7 cellular contexts compared by ENCODE assay signal in the genomic region with DNA sequence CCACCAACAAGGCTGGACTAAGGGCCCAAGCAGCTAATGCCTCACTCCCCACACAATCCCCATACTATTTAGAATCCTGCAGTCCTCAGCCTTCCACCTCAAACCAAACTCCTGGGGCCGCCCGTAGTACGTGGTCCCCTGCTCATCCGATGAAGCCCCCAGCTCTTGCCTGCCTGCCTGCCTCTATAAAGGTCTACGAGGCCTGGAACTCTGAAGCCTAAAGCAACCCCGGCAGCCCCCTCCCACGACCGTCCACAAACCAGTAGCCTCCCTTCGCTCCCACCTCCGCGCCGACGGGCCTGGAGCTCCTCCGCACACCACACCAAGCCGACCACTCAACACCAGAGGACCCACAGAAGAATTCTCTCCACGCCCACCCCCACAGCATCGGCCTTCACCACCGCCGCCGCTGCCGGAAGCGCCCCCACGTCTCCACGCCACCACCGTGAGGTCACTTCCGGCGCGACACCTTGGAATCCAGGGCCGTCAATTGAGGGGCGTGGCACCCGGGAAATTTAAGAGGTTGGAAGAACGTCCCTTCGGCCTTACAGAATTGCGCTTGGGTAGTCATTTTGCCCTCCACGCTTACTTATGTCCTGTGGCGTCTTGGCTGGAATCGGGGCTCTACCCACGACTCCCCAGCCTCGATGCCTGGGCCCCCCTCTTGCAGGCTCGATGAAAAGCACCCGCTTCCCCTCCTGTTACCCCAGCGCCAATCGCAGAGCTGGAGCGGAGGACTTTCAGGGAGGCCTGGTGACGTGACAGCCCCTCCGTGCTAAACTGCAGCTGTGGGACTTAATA. TPM values are rescaled to one million over a fixed set of nuclear protein-coding genes. Genes with fewer than 3 reads are reported as not detected.
DNase-seq lines count a peak whose midpoint lies in the region; ATAC-seq and TF ChIP-seq lines count a peak whose summit lies in the region.

A gene with protein sequence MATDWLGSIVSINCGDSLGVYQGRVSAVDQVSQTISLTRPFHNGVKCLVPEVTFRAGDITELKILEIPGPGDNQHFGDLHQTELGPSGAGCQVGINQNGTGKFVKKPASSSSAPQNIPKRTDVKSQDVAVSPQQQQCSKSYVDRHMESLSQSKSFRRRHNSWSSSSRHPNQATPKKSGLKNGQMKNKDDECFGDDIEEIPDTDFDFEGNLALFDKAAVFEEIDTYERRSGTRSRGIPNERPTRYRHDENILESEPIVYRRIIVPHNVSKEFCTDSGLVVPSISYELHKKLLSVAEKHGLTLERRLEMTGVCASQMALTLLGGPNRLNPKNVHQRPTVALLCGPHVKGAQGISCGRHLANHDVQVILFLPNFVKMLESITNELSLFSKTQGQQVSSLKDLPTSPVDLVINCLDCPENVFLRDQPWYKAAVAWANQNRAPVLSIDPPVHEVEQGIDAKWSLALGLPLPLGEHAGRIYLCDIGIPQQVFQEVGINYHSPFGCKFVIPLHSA (minus strand): TSS at position 428 of the 801 bp plus-strand sequence. CDS start 20,900 bp downstream, outside the sequence.

- peak within 1 kb of the TSS; percentile 99 for H3K4me3 Mint-ChIP-seq in activated B cell treated with CpG ODN at 0.5 μM for 24 hours
- peak within 1 kb of the TSS; percentile 93 to 100 (median 99) for H3K4me3 Mint-ChIP-seq in immature natural killer cell

- intact Hi-C loops in activated B cell treated with CpG ODN at 0.5 μM for 24 hours (cut with micrococcal nuclease) = loop anchor here (2.0 to 10.0 kb wide), 4 partner anchors 29 to 242 kb away; a partner anchor contains a TSS

- peak; percentile 47 for DNase-seq in NCI-H2196 treated with DMSO at 0.1 percent for 48 hours (lab: John Stamatoyannopoulos, UW; ENCODE audit: unreplicated experiment)
- peak; percentile 80 for DNase-seq in activated B cell treated with CpG ODN at 0.5 μM for 24 hours
- peak; percentile 80 to 82 for DNase-seq in cardiac fibroblast (ENCODE audit: low read depth in 2 of 2)
- peak; percentile 82 to 87 (median 84) for DNase-seq in immature natural killer cell
- peak; percentile 41 for DNase-seq in smooth muscle cell of the brain vasculature (ENCODE audit: low read depth, low spot score)

- H3K27ac Mint-ChIP-seq in activated B cell treated with CpG ODN at 0.5 μM for 24 hours (peak within 1 kb of the TSS; percentile 91), immature natural killer cell (peak within 1 kb of the TSS; percentile 91 to 100 (median 96))

- H3K9me3 Mint-ChIP-seq in activated B cell treated with CpG ODN at 0.5 μM for 24 hours = no peaks in the 10 kb centered on the region
- no peaks in the 10 kb centered on the region for H3K9me3 Mint-ChIP-seq in immature natural killer cell

- peak within 1 kb of the TSS; percentile 93 to 95 for H3K4me3 ChIP-seq in cardiac fibroblast (replicated peaks in 1 of 2; ENCODE audit: low read depth in 2 of 2, low read length in 2 of 2)

- peaks cover 8% of the 10 kb centered on the region for H3K36me3 Mint-ChIP-seq in activated B cell treated with CpG ODN at 0.5 μM for 24 hours (ENCODE audit: low read depth)
- no peaks in the 10 kb centered on the region for H3K36me3 Mint-ChIP-seq in immature natural killer cell

- CTCF ChIA-PET in activated B cell treated with CpG ODN at 0.5 μM for 24 hours (lab: Charles Lee) = no interaction called here

- TF ChIP-seq CTCF in activated B cell treated with CpG ODN at 0.5 μM for 24 hours (IDR thresholded peaks at IDR 0.05) (no peak), cardiac fibroblast (IDR thresholded peaks at IDR 0.05; ENCODE audit: low read depth, low read length) (no peak)

- POLR2A ChIA-PET in activated B cell treated with CpG ODN at 0.5 μM for 24 hours (lab: Charles Lee) = interaction anchor here (0.6 to 1.6 kb wide), 4 partner anchors 86 to 211 kb away, joined by 4 to 6 read pairs (median 5); a partner anchor contains a TSS

- peaks cover 39% of the 10 kb centered on the region for H3K4me1 Mint-ChIP-seq in activated B cell treated with CpG ODN at 0.5 μM for 24 hours
- H3K4me1 Mint-ChIP-seq in immature natural killer cell = peaks cover 37 to 49% of the 10 kb centered on the region in 2 donors

- ATAC-seq in GM18502 (IDR thresholded peaks at IDR 0.05; ENCODE audit: poor library complexity, unreplicated experiment) (peak; percentile 75), HG03045 (IDR thresholded peaks at IDR 0.05; ENCODE audit: unreplicated experiment) (peak; percentile 79), activated B cell treated with CpG ODN at 0.5 μM for 24 hours (ENCODE audit: low read depth) (peak; percentile 93)

- H3K27me3 Mint-ChIP-seq in activated B cell treated with CpG ODN at 0.5 μM for 24 hours (no peaks in the 10 kb centered on the region), immature natural killer cell (ENCODE audit: low read depth in 3 of 3) (peaks cover 5 to 16% (median 16%) of the 10 kb centered on the region in 3 donors)

RNA-seq across cellular contexts. Expression of the gene that starts here (rescaled TPM):
- total RNA-seq in activated B cell treated with CpG ODN at 0.5 μM for 24 hours = 44.8 and 49.5 TPM in 2 replicates
- polyA plus RNA-seq in immature natural killer cell = 10 to 100 TPM; 17.4 to 30.4 (median 26.1) TPM

Comparison
In these comparisons a context has a peak if more than half of its experiments do, and no peak if none do; other contexts are left out.
1. Peak in every context shown above with its lines: DNase-seq, ATAC-seq and H3K4me3 ChIP-seq.